1 cellular context compared by ENCODE assay signal in the genomic region with DNA sequence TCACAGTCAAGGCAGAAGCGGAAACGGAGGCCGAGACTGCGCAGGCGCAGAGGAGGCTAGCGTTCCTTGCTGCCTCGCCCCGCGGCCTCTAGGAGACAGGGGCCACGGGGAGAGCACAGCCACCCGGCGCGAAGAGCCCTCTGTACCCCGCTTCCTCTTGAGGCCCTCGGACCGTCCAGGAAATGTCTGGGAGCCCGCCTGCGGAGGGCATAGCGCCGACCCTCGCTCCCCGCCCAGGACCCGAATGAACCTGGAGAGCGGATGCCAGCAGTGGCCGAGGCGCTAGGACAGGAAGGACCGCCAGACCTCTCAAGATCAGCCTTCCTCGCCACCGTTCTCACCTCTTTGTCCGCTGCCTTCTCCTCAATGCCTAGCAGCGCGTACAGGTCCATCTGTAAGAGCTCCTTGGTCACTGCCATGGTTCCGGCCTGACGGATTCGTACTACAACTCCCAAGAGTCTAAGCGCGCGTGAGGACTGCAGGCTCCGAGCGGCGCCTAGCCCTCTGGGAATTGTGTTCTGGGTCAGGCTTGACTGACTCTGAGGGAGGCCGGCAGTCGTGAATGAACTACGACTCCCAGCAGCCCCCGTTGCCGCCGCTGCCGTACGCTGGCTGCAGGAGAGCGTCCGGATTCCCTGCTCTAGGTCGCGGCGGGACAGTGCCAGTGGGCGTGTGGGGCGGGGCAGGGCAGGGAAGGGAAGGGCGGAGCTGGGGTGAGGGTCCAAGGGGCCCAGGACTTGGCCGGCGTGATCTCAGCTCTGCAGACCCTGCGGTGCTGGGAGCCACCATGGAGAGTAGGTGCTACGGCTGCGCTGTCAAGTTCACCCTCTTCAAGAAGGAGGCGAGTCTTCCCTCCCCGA.
TF ChIP-seq lines count a peak whose summit lies in the region.

TSS of gene DNAJC17 (minus strand) at position 446 of the 860 bp plus-strand sequence. CDS start at position 419, 27 bp downstream.
A gene with protein sequence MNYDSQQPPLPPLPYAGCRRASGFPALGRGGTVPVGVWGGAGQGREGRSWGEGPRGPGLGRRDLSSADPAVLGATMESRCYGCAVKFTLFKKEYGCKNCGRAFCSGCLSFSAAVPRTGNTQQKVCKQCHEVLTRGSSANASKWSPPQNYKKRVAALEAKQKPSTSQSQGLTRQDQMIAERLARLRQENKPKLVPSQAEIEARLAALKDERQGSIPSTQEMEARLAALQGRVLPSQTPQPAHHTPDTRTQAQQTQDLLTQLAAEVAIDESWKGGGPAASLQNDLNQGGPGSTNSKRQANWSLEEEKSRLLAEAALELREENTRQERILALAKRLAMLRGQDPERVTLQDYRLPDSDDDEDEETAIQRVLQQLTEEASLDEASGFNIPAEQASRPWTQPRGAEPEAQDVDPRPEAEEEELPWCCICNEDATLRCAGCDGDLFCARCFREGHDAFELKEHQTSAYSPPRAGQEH (plus strand): TSS at position 62 of the 860 bp plus-strand sequence. CDS start 501 bp downstream, at position 563.

TF ChIP-seq in WTC11, 78 proteins besides CTCF, POLR2A, EP300 and RAD21 (continued from another document):
- TF ChIP-seq, protein P1, sequence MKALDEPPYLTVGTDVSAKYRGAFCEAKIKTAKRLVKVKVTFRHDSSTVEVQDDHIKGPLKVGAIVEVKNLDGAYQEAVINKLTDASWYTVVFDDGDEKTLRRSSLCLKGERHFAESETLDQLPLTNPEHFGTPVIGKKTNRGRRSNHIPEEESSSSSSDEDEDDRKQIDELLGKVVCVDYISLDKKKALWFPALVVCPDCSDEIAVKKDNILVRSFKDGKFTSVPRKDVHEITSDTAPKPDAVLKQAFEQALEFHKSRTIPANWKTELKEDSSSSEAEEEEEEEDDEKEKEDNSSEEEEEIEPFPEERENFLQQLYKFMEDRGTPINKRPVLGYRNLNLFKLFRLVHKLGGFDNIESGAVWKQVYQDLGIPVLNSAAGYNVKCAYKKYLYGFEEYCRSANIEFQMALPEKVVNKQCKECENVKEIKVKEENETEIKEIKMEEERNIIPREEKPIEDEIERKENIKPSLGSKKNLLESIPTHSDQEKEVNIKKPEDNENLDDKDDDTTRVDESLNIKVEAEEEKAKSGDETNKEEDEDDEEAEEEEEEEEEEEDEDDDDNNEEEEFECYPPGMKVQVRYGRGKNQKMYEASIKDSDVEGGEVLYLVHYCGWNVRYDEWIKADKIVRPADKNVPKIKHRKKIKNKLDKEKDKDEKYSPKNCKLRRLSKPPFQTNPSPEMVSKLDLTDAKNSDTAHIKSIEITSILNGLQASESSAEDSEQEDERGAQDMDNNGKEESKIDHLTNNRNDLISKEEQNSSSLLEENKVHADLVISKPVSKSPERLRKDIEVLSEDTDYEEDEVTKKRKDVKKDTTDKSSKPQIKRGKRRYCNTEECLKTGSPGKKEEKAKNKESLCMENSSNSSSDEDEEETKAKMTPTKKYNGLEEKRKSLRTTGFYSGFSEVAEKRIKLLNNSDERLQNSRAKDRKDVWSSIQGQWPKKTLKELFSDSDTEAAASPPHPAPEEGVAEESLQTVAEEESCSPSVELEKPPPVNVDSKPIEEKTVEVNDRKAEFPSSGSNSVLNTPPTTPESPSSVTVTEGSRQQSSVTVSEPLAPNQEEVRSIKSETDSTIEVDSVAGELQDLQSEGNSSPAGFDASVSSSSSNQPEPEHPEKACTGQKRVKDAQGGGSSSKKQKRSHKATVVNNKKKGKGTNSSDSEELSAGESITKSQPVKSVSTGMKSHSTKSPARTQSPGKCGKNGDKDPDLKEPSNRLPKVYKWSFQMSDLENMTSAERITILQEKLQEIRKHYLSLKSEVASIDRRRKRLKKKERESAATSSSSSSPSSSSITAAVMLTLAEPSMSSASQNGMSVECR (CRISPR knock-in tag; IDR thresholded peaks at IDR 0.05; ENCODE audit: borderline replicate concordance): no peak; the same call in 1 of the 2 replicates
- peak; percentile 84; the same call in 1 of the 2 replicates for TF ChIP-seq ETV6 (CRISPR knock-in tag; IDR thresholded peaks at IDR 0.05)
- TF ChIP-seq, protein P2, sequence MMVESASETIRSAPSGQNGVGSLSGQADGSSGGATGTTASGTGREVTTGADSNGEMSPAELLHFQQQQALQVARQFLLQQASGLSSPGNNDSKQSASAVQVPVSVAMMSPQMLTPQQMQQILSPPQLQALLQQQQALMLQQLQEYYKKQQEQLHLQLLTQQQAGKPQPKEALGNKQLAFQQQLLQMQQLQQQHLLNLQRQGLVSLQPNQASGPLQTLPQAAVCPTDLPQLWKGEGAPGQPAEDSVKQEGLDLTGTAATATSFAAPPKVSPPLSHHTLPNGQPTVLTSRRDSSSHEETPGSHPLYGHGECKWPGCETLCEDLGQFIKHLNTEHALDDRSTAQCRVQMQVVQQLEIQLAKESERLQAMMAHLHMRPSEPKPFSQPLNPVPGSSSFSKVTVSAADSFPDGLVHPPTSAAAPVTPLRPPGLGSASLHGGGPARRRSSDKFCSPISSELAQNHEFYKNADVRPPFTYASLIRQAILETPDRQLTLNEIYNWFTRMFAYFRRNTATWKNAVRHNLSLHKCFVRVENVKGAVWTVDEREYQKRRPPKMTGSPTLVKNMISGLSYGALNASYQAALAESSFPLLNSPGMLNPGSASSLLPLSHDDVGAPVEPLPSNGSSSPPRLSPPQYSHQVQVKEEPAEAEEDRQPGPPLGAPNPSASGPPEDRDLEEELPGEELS (CRISPR knock-in tag; IDR thresholded peaks at IDR 0.05): no peak; the same call in 1 of the 2 replicates
- no peak for TF ChIP-seq PRRX2 (CRISPR knock-in tag; IDR thresholded peaks at IDR 0.05)
- 0 out of 2 replicates have a peak, but pooled peaks have one; percentile 9 for TF ChIP-seq NFE2L1 (CRISPR knock-in tag; IDR thresholded peaks at IDR 0.05)
- TF ChIP-seq OVOL2 (CRISPR knock-in tag; IDR thresholded peaks at IDR 0.05; ENCODE audit: borderline replicate concordance): no peak
- peak; percentile 6 for TF ChIP-seq TEAD1 (CRISPR knock-in tag; IDR thresholded peaks at IDR 0.05)
- TF ChIP-seq IRF1 (CRISPR knock-in tag; IDR thresholded peaks at IDR 0.05): no peak
- no peak for TF ChIP-seq ESRRA (CRISPR knock-in tag; IDR thresholded peaks at IDR 0.05; ENCODE audit: borderline replicate concordance)
